ENCODE assay signal across 1 cellular context in genomic region chrX:11764602-11765067, GRCh38.
TF ChIP-seq lines count a peak whose summit lies in the region.

No MANE protein-coding gene starts in this region.

TF ChIP-seq in K562, 482 proteins besides CTCF, POLR2A, EP300 and RAD21 (continued from another document):
- no peak for TF ChIP-seq SAP30 (IDR thresholded peaks at IDR 0.05; ENCODE audit: borderline replicate concordance, insufficient read depth, low read depth, low read length, poor library complexity, severe bottlenecking)
- TF ChIP-seq CBFA2T3 (IDR thresholded peaks at IDR 0.05): peak; percentile 87
- TF ChIP-seq BRF2 (IDR thresholded peaks at IDR 0.05; ENCODE audit: borderline replicate concordance, insufficient read depth, insufficient read length): no peak
- TF ChIP-seq ZFX (CRISPR knock-in tag; IDR thresholded peaks at IDR 0.05): no peak
- TF ChIP-seq CAMTA2 (CRISPR knock-in tag; conservative IDR thresholded peaks at IDR 0.05): no peak
- TF ChIP-seq CBX5 (IDR thresholded peaks at IDR 0.05; ENCODE audit: borderline replicate concordance, low read depth): no peak
- TF ChIP-seq, protein P1, sequence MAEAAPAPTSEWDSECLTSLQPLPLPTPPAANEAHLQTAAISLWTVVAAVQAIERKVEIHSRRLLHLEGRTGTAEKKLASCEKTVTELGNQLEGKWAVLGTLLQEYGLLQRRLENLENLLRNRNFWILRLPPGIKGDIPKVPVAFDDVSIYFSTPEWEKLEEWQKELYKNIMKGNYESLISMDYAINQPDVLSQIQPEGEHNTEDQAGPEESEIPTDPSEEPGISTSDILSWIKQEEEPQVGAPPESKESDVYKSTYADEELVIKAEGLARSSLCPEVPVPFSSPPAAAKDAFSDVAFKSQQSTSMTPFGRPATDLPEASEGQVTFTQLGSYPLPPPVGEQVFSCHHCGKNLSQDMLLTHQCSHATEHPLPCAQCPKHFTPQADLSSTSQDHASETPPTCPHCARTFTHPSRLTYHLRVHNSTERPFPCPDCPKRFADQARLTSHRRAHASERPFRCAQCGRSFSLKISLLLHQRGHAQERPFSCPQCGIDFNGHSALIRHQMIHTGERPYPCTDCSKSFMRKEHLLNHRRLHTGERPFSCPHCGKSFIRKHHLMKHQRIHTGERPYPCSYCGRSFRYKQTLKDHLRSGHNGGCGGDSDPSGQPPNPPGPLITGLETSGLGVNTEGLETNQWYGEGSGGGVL (CRISPR knock-in tag; IDR thresholded peaks at IDR 0.05): no peak
- TF ChIP-seq POLR2AphosphoS5 (IDR thresholded peaks at IDR 0.05; ENCODE audit: control insufficient read depth, insufficient read depth, low read depth, low read length): peak; percentile 49; the same call in 1 of the 2 replicates
- peak; percentile 83 for TF ChIP-seq TEAD4 (IDR thresholded peaks at IDR 0.05; ENCODE audit: low read length)
- no peak for TF ChIP-seq TEAD4 (CRISPR knock-in tag; IDR thresholded peaks at IDR 0.05; ENCODE audit: borderline replicate concordance)
- TF ChIP-seq MTA2 (IDR thresholded peaks at IDR 0.05; ENCODE audit: low read depth): peak; percentile 14; the same call in 1 of the 2 replicates
- TF ChIP-seq ZNF232 (CRISPR knock-in tag; IDR thresholded peaks at IDR 0.05): no peak
- TF ChIP-seq U2AF2 (optimal IDR thresholded peaks at IDR 0.05; ENCODE audit: low read depth, low read length): no peak
- TF ChIP-seq ZNF75A (CRISPR knock-in tag; IDR thresholded peaks at IDR 0.05): no peak
- TF ChIP-seq TAL1 (IDR thresholded peaks at IDR 0.05): peak; percentile 80
- TF ChIP-seq ZNF764 (CRISPR knock-in tag; IDR thresholded peaks at IDR 0.05; ENCODE audit: low read depth): no peak
- TF ChIP-seq KLF16 (IDR thresholded peaks at IDR 0.05): peak; percentile 72
- TF ChIP-seq UBTF (IDR thresholded peaks at IDR 0.05; ENCODE audit: borderline replicate concordance in 1 of 2, low read depth in 2 of 2, low read length in 2 of 2): no peak
- TF ChIP-seq CTCFL (IDR thresholded peaks at IDR 0.05; ENCODE audit: borderline replicate concordance, insufficient read depth, low read depth, low read length, poor library complexity, severe bottlenecking): no peak
